Comparison of ENCODE assay signal across 24 cellular contexts in the genomic region with DNA sequence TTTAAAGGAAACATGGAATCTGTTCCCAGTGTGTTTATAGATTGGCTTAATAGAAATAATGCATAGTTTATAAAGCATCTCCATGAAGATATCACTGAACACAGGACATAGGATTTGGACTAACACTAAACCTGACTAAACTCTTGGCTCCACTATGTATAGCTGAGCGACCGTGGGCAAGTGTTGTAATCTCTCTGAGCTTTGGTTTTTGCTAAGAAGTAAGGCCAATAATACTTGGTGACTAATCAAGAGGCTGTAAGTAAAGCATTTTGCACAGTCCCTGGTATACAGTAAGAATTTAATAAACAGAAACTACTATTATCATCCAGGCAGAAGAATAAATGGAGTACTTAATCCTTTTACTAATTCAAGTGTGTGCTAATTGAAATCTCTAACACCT.
DNase-seq lines count a peak whose midpoint lies in the region; ATAC-seq and TF ChIP-seq lines count a peak whose summit lies in the region.
"Had no signal": no experiment of that assay in that cellular context is flagged by ENCODE, and none has a peak within 500 bp of the region (broad histone marks: within the 10 kb centered on the region; RNA-seq: fewer than 3 reads in every experiment).

No MANE protein-coding gene starts in this region.

- TF ChIP-seq CTCF in choroid plexus epithelial cell (conservative IDR thresholded peaks at IDR 0.05; ENCODE audit: low read depth, low read length) = no peak
- no peak for TF ChIP-seq CTCF in ascending aorta (IDR thresholded peaks at IDR 0.05)

- intact Hi-C loops in ascending aorta (cut with DNase I) = no loop called here

- H3K4me1 ChIP-seq in ACC112 (ENCODE audit: control insufficient read depth, insufficient read depth, low read length, unreplicated experiment) = peaks cover 67% of the 10 kb centered on the region
- H3K4me1 ChIP-seq in ascending aorta = peaks cover 4 to 35% of the 10 kb centered on the region in 2 donors
- H3K4me1 ChIP-seq: BLaER1 had no signal

- H3K36me3 ChIP-seq in ACC112 (ENCODE audit: insufficient read depth, low read length) (no peaks in the 10 kb centered on the region), MG63 (no peaks in the 10 kb centered on the region), ascending aorta (no peaks in the 10 kb centered on the region)
- H3K36me3 ChIP-seq: BLaER1, prostate gland, tibial nerve had no signal

- H2AFZ ChIP-seq in ACC112 (ENCODE audit: low read length, unreplicated experiment) = no peak overlapping the region

- no peak for ATAC-seq in HG02970 (IDR thresholded peaks at IDR 0.05; ENCODE audit: low FRiP score, unreplicated experiment)
- ATAC-seq: A549, Right ventricle myocardium inferior, WTC11 had no signal

- H3K27me3 ChIP-seq in ACC112 (ENCODE audit: insufficient read depth, low read length) = no peaks in the 10 kb centered on the region
- no peaks in the 10 kb centered on the region for H3K27me3 ChIP-seq in MG63
- H3K27me3 ChIP-seq in ascending aorta = no peaks in the 10 kb centered on the region
- H3K27me3 ChIP-seq: BLaER1, tibial nerve had no signal

- peak; percentile 38 for DNase-seq in MG63
- DNase-seq in choroid plexus epithelial cell (ENCODE audit: low read depth) = peak; percentile 73
- peak; percentile 90 for DNase-seq in iris pigment epithelial cell (ENCODE audit: low read depth)
- DNase-seq in ascending aorta (ENCODE audit: low spot score in 2 of 2) = no peak
- DNase-seq in activated CD4-positive, CD25-positive, alpha-beta regulatory T cell treated with anti-CD3 and anti-CD28 coated beads, Interleukin-2, amount 50 U/mL, for 72 hours = no peak
- DNase-seq in HK-2 (ENCODE audit: unreplicated experiment) = no peak
- DNase-seq: activated CD4-positive, alpha-beta memory T cell treated with anti-CD3 and anti-CD28 coated beads for 36 hours; DND-41; effector memory CD4-positive, alpha-beta T cell; H7; head of caudate nucleus; NCI-H1105; NCI-H1930; NCI-H774; stimulated activated CD8-positive, alpha-beta memory T cell treated with anti-CD3 and anti-CD28 coated beads, Interleukin-4, amount 100 ng/mL, for 48 hours; T-helper 9 cell had no signal

- H3K9me3 ChIP-seq in MG63 (no peaks in the 10 kb centered on the region), ascending aorta (no peaks in the 10 kb centered on the region)
- H3K9me3 ChIP-seq: A549, BLaER1, prostate gland, tibial nerve had no signal

- no peak overlapping the region for H3K4me3 ChIP-seq in ACC112 (ENCODE audit: low read depth, low read length)
- no peak overlapping the region for H3K4me3 ChIP-seq in MG63
- no peak overlapping the region for H3K4me3 ChIP-seq in choroid plexus epithelial cell (ENCODE audit: low read depth, low read length)
- H3K4me3 ChIP-seq in ascending aorta = no peak overlapping the region
- H3K4me3 ChIP-seq: A549, BLaER1, prostate gland, tibial nerve had no signal

- peaks cover 19% of the 10 kb centered on the region for H3K79me2 ChIP-seq in ACC112 (ENCODE audit: control insufficient read depth, insufficient read depth, low read length, unreplicated experiment)

- H3K27ac ChIP-seq in ACC112 (ENCODE audit: low read depth, low read length) (peak overlapping the region; percentile 60; the same call in 1 of the 2 replicates), ascending aorta (no peak overlapping the region)
- H3K27ac ChIP-seq: A549, BLaER1, prostate gland, tibial nerve had no signal

Comparison
In these comparisons a context has a peak if more than half of its experiments do, and no peak if none do; other contexts are left out.
1. DNase-seq: peak in MG63 (single experiment), choroid plexus epithelial cell (single experiment) and iris pigment epithelial cell (single experiment); none in ascending aorta (0 of 2), activated CD4-positive, CD25-positive, alpha-beta regulatory T cell treated with anti-CD3 and anti-CD28 coated beads, Interleukin-2, amount 50 U/mL, for 72 hours (single experiment) and HK-2 (single experiment).